Comparison of ENCODE assay signal across 1 cellular context in genomic region chr17:29617481-29618271, GRCh38.
TF ChIP-seq lines count a peak whose summit lies in the region.

No MANE protein-coding gene starts in this region.

TF ChIP-seq in endothelial cell of umbilical vein, 7 proteins besides CTCF, POLR2A, EP300 and RAD21:
- TF ChIP-seq MYC (IDR thresholded peaks at IDR 0.05; ENCODE audit: low read depth, low read length) = no peak
- TF ChIP-seq EZH2 (IDR thresholded peaks at IDR 0.05; ENCODE audit: borderline replicate concordance, low read depth, low read length, severe bottlenecking) = peak; percentile 31
- peak; percentile 53 for TF ChIP-seq POLR2AphosphoS5 (IDR thresholded peaks at IDR 0.05; ENCODE audit: insufficient read depth, low read depth, low read length)
